Comparison of ENCODE assay signal across 1 cellular context in genomic region chr1:95072532-95073419, GRCh38.
TF ChIP-seq lines count a peak whose summit lies in the region.

TSS of gene ALG14 (minus strand) at chr1:95072951. CDS start at chr1:95072898, 53 bp downstream.

TF ChIP-seq in HepG2, 621 proteins besides CTCF, POLR2A, EP300 and RAD21 (continued from another document and continues in another):
- TF ChIP-seq TARDBP (CRISPR knock-in tag; IDR thresholded peaks at IDR 0.05) (peak; percentile 78), FOXP4 (CRISPR knock-in tag; IDR thresholded peaks at IDR 0.05) (0 out of 2 replicates have a peak, but pooled peaks have one; percentile 24), RBFOX2 (IDR thresholded peaks at IDR 0.05; ENCODE audit: low read depth, low read length) (peak; percentile 75), MAZ (IDR thresholded peaks at IDR 0.05; ENCODE audit: borderline replicate concordance, low read depth, low read length) (0 out of 2 replicates have a peak, but pooled peaks have one; percentile 44), MAZ (CRISPR knock-in tag; IDR thresholded peaks at IDR 0.05; ENCODE audit: low read depth) (no peak), ZXDC (CRISPR knock-in tag; IDR thresholded peaks at IDR 0.05) (no peak), ZBED4 (CRISPR knock-in tag; IDR thresholded peaks at IDR 0.05; ENCODE audit: borderline replicate concordance) (peak; percentile 64; the same call in 1 of the 2 replicates), ZSCAN22 (CRISPR knock-in tag; IDR thresholded peaks at IDR 0.05) (no peak), THAP8 (CRISPR knock-in tag; IDR thresholded peaks at IDR 0.05; ENCODE audit: borderline replicate concordance) (no peak), POLR2AphosphoS2 (IDR thresholded peaks at IDR 0.05; ENCODE audit: low read depth, low read length) (no peak), ZNF772 (CRISPR knock-in tag; IDR thresholded peaks at IDR 0.05) (peak; percentile 37; the same call in 1 of the 2 replicates), ZFP82 (CRISPR knock-in tag; IDR thresholded peaks at IDR 0.05; ENCODE audit: borderline replicate concordance) (no peak), HNF4A (CRISPR knock-in tag; IDR thresholded peaks at IDR 0.05) (peak; percentile 83), HOXA5 (CRISPR knock-in tag; IDR thresholded peaks at IDR 0.05) (peak; percentile 48; the same call in 1 of the 2 replicates), ZNF841 (CRISPR knock-in tag; IDR thresholded peaks at IDR 0.05; ENCODE audit: borderline replicate concordance) (no peak), ZNF276 (CRISPR knock-in tag; IDR thresholded peaks at IDR 0.05; ENCODE audit: low read depth) (no peak), ZNF564 (CRISPR knock-in tag; IDR thresholded peaks at IDR 0.05) (no peak; the same call in 1 of the 2 replicates), ZSCAN29 (CRISPR knock-in tag; conservative IDR thresholded peaks at IDR 0.05) (0 out of 2 replicates have a peak, but pooled peaks have one; percentile 76), BHLHE40 (IDR thresholded peaks at IDR 0.05; ENCODE audit: low read length) (peak; percentile 14; the same call in 1 of the 2 replicates), ADNP (CRISPR knock-in tag; IDR thresholded peaks at IDR 0.05) (no peak), ZNF792 (CRISPR knock-in tag; IDR thresholded peaks at IDR 0.05) (peak; percentile 73; the same call in 1 of the 2 replicates), ZBTB44 (CRISPR knock-in tag; IDR thresholded peaks at IDR 0.05) (no peak), SMAD3 (CRISPR knock-in tag; IDR thresholded peaks at IDR 0.05) (peak; percentile 68; the same call in 1 of the 2 replicates), CSRNP2 (CRISPR knock-in tag; conservative IDR thresholded peaks at IDR 0.05; ENCODE audit: low read depth) (no peak), KDM2A (CRISPR knock-in tag; IDR thresholded peaks at IDR 0.05; ENCODE audit: borderline replicate concordance, low read depth) (peak; percentile 93), NFATC3 (CRISPR knock-in tag; IDR thresholded peaks at IDR 0.05) (no peak), ZNF354B (CRISPR knock-in tag; IDR thresholded peaks at IDR 0.05) (no peak), ZHX2 (IDR thresholded peaks at IDR 0.05; ENCODE audit: low read depth) (0 out of 2 replicates have a peak, but pooled peaks have one; percentile 17), ZHX2 (CRISPR knock-in tag; IDR thresholded peaks at IDR 0.05; ENCODE audit: borderline replicate concordance) (no peak), MED1 (CRISPR knock-in tag; IDR thresholded peaks at IDR 0.05) (peak; percentile 59; the same call in 1 of the 2 replicates), MLXIP (CRISPR knock-in tag; IDR thresholded peaks at IDR 0.05; ENCODE audit: borderline replicate concordance) (0 out of 2 replicates have a peak, but pooled peaks have one; percentile 25)
